ENCODE assay signal across 1 cellular context in the genomic region with DNA sequence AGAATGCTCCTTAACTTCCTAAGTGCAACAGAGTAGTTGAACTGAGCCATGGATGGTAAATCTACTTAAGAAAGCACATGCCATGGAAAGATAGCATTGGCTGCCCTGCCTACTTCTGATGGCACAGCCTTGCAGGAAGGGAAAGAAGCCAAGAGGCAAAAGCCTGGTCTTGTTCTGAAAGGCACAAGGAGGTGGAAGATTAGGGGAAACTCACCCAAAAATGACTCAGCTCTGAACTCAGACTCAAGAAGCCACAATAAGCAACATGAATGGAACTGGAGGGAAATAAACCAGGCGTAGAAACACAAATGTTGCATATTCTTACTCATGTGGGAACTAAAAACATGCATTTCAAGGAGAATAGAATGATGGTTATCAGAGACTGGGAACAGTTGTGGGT.
TF ChIP-seq lines count a peak whose summit lies in the region.

No MANE protein-coding gene starts in this region.

TF ChIP-seq in K562, 482 proteins besides CTCF, POLR2A, EP300 and RAD21 (continued from another document):
- TF ChIP-seq ZSCAN32 (CRISPR knock-in tag; IDR thresholded peaks at IDR 0.05): no peak
- TF ChIP-seq, protein P1, sequence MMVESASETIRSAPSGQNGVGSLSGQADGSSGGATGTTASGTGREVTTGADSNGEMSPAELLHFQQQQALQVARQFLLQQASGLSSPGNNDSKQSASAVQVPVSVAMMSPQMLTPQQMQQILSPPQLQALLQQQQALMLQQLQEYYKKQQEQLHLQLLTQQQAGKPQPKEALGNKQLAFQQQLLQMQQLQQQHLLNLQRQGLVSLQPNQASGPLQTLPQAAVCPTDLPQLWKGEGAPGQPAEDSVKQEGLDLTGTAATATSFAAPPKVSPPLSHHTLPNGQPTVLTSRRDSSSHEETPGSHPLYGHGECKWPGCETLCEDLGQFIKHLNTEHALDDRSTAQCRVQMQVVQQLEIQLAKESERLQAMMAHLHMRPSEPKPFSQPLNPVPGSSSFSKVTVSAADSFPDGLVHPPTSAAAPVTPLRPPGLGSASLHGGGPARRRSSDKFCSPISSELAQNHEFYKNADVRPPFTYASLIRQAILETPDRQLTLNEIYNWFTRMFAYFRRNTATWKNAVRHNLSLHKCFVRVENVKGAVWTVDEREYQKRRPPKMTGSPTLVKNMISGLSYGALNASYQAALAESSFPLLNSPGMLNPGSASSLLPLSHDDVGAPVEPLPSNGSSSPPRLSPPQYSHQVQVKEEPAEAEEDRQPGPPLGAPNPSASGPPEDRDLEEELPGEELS (CRISPR knock-in tag; IDR thresholded peaks at IDR 0.05; ENCODE audit: borderline replicate concordance): no peak
- TF ChIP-seq ZNF197 (CRISPR knock-in tag; IDR thresholded peaks at IDR 0.05; ENCODE audit: low read depth): no peak
- TF ChIP-seq TAF15 (IDR thresholded peaks at IDR 0.05; ENCODE audit: low read depth, low read length): no peak
- TF ChIP-seq SETDB1 (IDR thresholded peaks at IDR 0.05; ENCODE audit: low read length): no peak
- TF ChIP-seq ZC3H4 (CRISPR knock-in tag; IDR thresholded peaks at IDR 0.05; ENCODE audit: borderline replicate concordance): no peak
- no peak for TF ChIP-seq TCF7 (IDR thresholded peaks at IDR 0.05; ENCODE audit: borderline replicate concordance)
- no peak for TF ChIP-seq ZBTB17 (CRISPR knock-in tag; IDR thresholded peaks at IDR 0.05)
- TF ChIP-seq ADNP (tag; IDR thresholded peaks at IDR 0.05): no peak
- TF ChIP-seq LEF1 (IDR thresholded peaks at IDR 0.05): no peak
- no peak for TF ChIP-seq RBM14 (IDR thresholded peaks at IDR 0.05; ENCODE audit: borderline replicate concordance, insufficient read depth, low read depth, low read length)
- TF ChIP-seq, protein P2, sequence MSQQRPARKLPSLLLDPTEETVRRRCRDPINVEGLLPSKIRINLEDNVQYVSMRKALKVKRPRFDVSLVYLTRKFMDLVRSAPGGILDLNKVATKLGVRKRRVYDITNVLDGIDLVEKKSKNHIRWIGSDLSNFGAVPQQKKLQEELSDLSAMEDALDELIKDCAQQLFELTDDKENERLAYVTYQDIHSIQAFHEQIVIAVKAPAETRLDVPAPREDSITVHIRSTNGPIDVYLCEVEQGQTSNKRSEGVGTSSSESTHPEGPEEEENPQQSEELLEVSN (IDR thresholded peaks at IDR 0.05; ENCODE audit: borderline replicate concordance in 1 of 2, extremely low read depth in 1 of 2, insufficient read depth in 1 of 2, insufficient read length in 1 of 2, low read depth in 1 of 2, low read length in 1 of 2, poor library complexity in 1 of 2, severe bottlenecking in 1 of 2): no peak
- no peak for TF ChIP-seq TGIF2 (CRISPR knock-in tag; IDR thresholded peaks at IDR 0.05)
- no peak for TF ChIP-seq TRIM28 (IDR thresholded peaks at IDR 0.05)
- TF ChIP-seq ZNF766 (CRISPR knock-in tag; conservative IDR thresholded peaks at IDR 0.05): no peak
- no peak for TF ChIP-seq DLX4 (CRISPR knock-in tag; IDR thresholded peaks at IDR 0.05)
- no peak for TF ChIP-seq ZZZ3 (IDR thresholded peaks at IDR 0.05)
- TF ChIP-seq BACH1 (tag; IDR thresholded peaks at IDR 0.05): no peak
- TF ChIP-seq IRF2 (CRISPR knock-in tag; IDR thresholded peaks at IDR 0.05): no peak
- no peak for TF ChIP-seq POLR2H (tag; IDR thresholded peaks at IDR 0.05; ENCODE audit: low read depth)
- TF ChIP-seq MTF1 (CRISPR knock-in tag; IDR thresholded peaks at IDR 0.05; ENCODE audit: borderline replicate concordance): no peak
- TF ChIP-seq NCOA1 (IDR thresholded peaks at IDR 0.05; ENCODE audit: low read depth): no peak
- TF ChIP-seq, protein P3, sequence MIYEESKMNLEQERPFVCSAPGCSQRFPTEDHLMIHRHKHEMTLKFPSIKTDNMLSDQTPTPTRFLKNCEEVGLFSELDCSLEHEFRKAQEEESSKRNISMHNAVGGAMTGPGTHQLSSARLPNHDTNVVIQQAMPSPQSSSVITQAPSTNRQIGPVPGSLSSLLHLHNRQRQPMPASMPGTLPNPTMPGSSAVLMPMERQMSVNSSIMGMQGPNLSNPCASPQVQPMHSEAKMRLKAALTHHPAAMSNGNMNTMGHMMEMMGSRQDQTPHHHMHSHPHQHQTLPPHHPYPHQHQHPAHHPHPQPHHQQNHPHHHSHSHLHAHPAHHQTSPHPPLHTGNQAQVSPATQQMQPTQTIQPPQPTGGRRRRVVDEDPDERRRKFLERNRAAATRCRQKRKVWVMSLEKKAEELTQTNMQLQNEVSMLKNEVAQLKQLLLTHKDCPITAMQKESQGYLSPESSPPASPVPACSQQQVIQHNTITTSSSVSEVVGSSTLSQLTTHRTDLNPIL (CRISPR knock-in tag; IDR thresholded peaks at IDR 0.05): no peak
- TF ChIP-seq ILK (tag; IDR thresholded peaks at IDR 0.05; ENCODE audit: borderline replicate concordance, low read depth): no peak
- no peak for TF ChIP-seq ZFP30 (CRISPR knock-in tag; IDR thresholded peaks at IDR 0.05; ENCODE audit: borderline replicate concordance)
- TF ChIP-seq NFE2 (IDR thresholded peaks at IDR 0.05; ENCODE audit: low read depth): peak; percentile 61
- no peak for TF ChIP-seq MEF2A (IDR thresholded peaks at IDR 0.05; ENCODE audit: control insufficient read depth, low read depth, low read length)
- TF ChIP-seq ZBTB8A (IDR thresholded peaks at IDR 0.05; ENCODE audit: partially characterized antibody): no peak
- TF ChIP-seq MTA3 (IDR thresholded peaks at IDR 0.05; ENCODE audit: borderline replicate concordance): no peak
- TF ChIP-seq E2F5 (CRISPR knock-in tag; IDR thresholded peaks at IDR 0.05): no peak
- no peak for TF ChIP-seq NFE2L1 (tag; IDR thresholded peaks at IDR 0.05; ENCODE audit: borderline replicate concordance, low read depth)
- no peak for TF ChIP-seq GTF2E2 (tag; IDR thresholded peaks at IDR 0.05)
- TF ChIP-seq GTF2F1 (IDR thresholded peaks at IDR 0.05; ENCODE audit: low read depth, low read length): no peak
- 0 out of 2 replicates have a peak, but pooled peaks have one; percentile 16 for TF ChIP-seq L3MBTL2 (IDR thresholded peaks at IDR 0.05)
- no peak for TF ChIP-seq MIER1 (IDR thresholded peaks at IDR 0.05; ENCODE audit: low read depth)
- no peak for TF ChIP-seq CBX1 (IDR thresholded peaks at IDR 0.05; ENCODE audit: low read depth)
- no peak for TF ChIP-seq LCOR (CRISPR knock-in tag; IDR thresholded peaks at IDR 0.05)
- TF ChIP-seq FOXK1 (CRISPR knock-in tag; IDR thresholded peaks at IDR 0.05; ENCODE audit: borderline replicate concordance): no peak
- peak; percentile 27 for TF ChIP-seq CBFA2T3 (IDR thresholded peaks at IDR 0.05)
- TF ChIP-seq, protein P4, sequence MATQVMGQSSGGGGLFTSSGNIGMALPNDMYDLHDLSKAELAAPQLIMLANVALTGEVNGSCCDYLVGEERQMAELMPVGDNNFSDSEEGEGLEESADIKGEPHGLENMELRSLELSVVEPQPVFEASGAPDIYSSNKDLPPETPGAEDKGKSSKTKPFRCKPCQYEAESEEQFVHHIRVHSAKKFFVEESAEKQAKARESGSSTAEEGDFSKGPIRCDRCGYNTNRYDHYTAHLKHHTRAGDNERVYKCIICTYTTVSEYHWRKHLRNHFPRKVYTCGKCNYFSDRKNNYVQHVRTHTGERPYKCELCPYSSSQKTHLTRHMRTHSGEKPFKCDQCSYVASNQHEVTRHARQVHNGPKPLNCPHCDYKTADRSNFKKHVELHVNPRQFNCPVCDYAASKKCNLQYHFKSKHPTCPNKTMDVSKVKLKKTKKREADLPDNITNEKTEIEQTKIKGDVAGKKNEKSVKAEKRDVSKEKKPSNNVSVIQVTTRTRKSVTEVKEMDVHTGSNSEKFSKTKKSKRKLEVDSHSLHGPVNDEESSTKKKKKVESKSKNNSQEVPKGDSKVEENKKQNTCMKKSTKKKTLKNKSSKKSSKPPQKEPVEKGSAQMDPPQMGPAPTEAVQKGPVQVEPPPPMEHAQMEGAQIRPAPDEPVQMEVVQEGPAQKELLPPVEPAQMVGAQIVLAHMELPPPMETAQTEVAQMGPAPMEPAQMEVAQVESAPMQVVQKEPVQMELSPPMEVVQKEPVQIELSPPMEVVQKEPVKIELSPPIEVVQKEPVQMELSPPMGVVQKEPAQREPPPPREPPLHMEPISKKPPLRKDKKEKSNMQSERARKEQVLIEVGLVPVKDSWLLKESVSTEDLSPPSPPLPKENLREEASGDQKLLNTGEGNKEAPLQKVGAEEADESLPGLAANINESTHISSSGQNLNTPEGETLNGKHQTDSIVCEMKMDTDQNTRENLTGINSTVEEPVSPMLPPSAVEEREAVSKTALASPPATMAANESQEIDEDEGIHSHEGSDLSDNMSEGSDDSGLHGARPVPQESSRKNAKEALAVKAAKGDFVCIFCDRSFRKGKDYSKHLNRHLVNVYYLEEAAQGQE (CRISPR knock-in tag; IDR thresholded peaks at IDR 0.05; ENCODE audit: low read depth): no peak
- TF ChIP-seq TEAD1 (CRISPR knock-in tag; IDR thresholded peaks at IDR 0.05): no peak
- TF ChIP-seq UBTF (IDR thresholded peaks at IDR 0.05; ENCODE audit: borderline replicate concordance in 1 of 2, low read depth in 2 of 2, low read length in 2 of 2): no peak
- TF ChIP-seq PRMT5 (CRISPR knock-in tag; IDR thresholded peaks at IDR 0.05): no peak
- TF ChIP-seq, protein P5, sequence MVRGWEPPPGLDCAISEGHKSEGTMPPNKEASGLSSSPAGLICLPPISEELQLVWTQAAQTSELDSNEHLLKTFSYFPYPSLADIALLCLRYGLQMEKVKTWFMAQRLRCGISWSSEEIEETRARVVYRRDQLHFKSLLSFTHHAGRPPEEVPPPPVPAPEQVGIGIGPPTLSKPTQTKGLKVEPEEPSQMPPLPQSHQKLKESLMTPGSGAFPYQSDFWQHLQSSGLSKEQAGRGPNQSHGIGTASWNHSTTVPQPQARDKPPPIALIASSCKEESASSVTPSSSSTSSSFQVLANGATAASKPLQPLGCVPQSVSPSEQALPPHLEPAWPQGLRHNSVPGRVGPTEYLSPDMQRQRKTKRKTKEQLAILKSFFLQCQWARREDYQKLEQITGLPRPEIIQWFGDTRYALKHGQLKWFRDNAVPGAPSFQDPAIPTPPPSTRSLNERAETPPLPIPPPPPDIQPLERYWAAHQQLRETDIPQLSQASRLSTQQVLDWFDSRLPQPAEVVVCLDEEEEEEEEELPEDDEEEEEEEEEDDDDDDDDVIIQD (CRISPR knock-in tag; IDR thresholded peaks at IDR 0.05): no peak
- TF ChIP-seq TSC22D4 (tag; IDR thresholded peaks at IDR 0.05): no peak
- no peak for TF ChIP-seq ZNF212 (CRISPR knock-in tag; IDR thresholded peaks at IDR 0.05)
